1 cellular context compared by ENCODE assay signal in the genomic region with DNA sequence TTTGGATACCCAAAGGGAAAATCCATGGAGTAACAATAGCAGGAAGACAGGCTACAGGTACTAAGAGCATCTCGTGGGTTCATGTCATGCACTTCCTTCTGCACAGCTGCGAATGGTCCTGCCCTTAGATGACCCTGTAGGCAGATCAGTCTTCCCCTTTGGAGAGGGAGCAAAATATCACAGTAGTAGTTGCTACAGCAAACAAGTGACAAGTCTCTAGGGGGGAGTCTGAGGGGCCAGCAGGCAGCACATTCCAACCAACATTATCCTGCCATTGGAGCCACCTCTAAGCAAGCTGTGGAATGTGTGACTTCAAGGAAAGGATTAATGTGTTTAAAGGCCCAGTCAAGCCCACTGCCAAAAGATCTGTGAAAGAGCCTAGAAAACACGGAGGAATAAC.
TF ChIP-seq lines count a peak whose summit lies in the region.

No MANE protein-coding gene starts in this region.

TF ChIP-seq in SK-N-SH, 30 proteins besides CTCF, POLR2A, EP300 and RAD21 (continued from another document):
- TF ChIP-seq, protein P1, sequence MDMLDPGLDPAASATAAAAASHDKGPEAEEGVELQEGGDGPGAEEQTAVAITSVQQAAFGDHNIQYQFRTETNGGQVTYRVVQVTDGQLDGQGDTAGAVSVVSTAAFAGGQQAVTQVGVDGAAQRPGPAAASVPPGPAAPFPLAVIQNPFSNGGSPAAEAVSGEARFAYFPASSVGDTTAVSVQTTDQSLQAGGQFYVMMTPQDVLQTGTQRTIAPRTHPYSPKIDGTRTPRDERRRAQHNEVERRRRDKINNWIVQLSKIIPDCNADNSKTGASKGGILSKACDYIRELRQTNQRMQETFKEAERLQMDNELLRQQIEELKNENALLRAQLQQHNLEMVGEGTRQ (IDR thresholded peaks at IDR 0.05; ENCODE audit: borderline replicate concordance, low read depth, low read length), result no peak
- TF ChIP-seq MEF2A (IDR thresholded peaks at IDR 0.05; ENCODE audit: borderline replicate concordance, low read depth) (no peak), RFX5 (IDR thresholded peaks at IDR 0.05; ENCODE audit: low read length) (no peak), FOXM1 (IDR thresholded peaks at IDR 0.05; ENCODE audit: low read depth) (no peak), MXI1 (IDR thresholded peaks at IDR 0.05; ENCODE audit: low read depth, low read length) (no peak)
- TF ChIP-seq, protein P2, sequence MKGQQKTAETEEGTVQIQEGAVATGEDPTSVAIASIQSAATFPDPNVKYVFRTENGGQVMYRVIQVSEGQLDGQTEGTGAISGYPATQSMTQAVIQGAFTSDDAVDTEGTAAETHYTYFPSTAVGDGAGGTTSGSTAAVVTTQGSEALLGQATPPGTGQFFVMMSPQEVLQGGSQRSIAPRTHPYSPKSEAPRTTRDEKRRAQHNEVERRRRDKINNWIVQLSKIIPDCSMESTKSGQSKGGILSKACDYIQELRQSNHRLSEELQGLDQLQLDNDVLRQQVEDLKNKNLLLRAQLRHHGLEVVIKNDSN (IDR thresholded peaks at IDR 0.05; ENCODE audit: borderline replicate concordance, low read depth), result no peak
